In the genomic region with DNA sequence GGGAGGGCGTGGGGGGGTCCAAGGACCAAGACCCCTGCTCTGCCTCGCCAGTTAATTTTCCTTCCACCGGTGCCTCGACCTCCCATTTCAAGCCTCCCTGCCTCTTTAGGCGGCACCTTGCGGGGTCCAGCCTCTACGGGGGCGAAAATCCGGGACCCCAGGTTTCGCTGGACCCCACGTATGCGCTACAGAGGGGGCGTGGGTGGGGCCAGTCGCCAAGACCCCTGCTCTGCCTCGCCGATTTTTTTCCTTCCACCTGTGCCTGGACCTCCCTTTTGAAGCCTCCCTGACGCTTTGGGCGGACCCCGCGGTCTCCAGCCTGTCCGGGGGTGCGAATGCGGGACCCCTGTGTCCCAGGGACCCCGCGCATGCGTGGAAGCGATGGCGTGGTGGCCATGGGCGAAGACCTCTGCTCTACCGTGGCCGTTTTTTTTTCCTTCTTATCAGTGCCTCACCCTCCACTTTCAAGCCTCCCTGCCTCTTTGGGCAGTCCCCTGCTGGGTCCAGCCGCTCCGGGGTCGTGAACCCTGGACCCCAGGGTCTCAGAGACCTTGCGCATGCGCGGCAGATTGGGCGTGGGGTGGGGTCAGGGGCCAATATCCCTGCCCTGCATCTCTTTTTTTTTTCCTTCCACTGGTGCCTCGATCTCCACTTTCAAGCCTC, we compare ENCODE assay signal across 2 cellular contexts.
TF ChIP-seq lines count a peak whose summit lies in the region.

No MANE protein-coding gene starts in this region.

TF ChIP-seq in SK-N-SH, 30 proteins besides CTCF, POLR2A, EP300 and RAD21 (continued from another document):
- TF ChIP-seq IRF3 (IDR thresholded peaks at IDR 0.05; ENCODE audit: low read depth, low read length), result no peak

TF ChIP-seq in SK-N-SH treated with all-trans-retinoic acid at 6 μM for 48 hours, 23 proteins besides CTCF, POLR2A, EP300 and RAD21:
- TF ChIP-seq, protein P1, sequence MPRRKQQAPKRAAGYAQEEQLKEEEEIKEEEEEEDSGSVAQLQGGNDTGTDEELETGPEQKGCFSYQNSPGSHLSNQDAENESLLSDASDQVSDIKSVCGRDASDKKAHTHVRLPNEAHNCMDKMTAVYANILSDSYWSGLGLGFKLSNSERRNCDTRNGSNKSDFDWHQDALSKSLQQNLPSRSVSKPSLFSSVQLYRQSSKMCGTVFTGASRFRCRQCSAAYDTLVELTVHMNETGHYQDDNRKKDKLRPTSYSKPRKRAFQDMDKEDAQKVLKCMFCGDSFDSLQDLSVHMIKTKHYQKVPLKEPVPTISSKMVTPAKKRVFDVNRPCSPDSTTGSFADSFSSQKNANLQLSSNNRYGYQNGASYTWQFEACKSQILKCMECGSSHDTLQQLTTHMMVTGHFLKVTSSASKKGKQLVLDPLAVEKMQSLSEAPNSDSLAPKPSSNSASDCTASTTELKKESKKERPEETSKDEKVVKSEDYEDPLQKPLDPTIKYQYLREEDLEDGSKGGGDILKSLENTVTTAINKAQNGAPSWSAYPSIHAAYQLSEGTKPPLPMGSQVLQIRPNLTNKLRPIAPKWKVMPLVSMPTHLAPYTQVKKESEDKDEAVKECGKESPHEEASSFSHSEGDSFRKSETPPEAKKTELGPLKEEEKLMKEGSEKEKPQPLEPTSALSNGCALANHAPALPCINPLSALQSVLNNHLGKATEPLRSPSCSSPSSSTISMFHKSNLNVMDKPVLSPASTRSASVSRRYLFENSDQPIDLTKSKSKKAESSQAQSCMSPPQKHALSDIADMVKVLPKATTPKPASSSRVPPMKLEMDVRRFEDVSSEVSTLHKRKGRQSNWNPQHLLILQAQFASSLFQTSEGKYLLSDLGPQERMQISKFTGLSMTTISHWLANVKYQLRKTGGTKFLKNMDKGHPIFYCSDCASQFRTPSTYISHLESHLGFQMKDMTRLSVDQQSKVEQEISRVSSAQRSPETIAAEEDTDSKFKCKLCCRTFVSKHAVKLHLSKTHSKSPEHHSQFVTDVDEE (CRISPR knock-in tag; IDR thresholded peaks at IDR 0.05), result no peak
- TF ChIP-seq ZNF565 (CRISPR knock-in tag; conservative IDR thresholded peaks at IDR 0.05; ENCODE audit: low read depth) (no peak), CSRNP3 (CRISPR knock-in tag; IDR thresholded peaks at IDR 0.05) (no peak), GLIS3 (CRISPR knock-in tag; IDR thresholded peaks at IDR 0.05) (no peak), ZNF70 (CRISPR knock-in tag; IDR thresholded peaks at IDR 0.05) (no peak), CSDC2 (CRISPR knock-in tag; IDR thresholded peaks at IDR 0.05) (no peak), TOX (CRISPR knock-in tag; IDR thresholded peaks at IDR 0.05; ENCODE audit: borderline replicate concordance) (no peak), ZC3H10 (CRISPR knock-in tag; IDR thresholded peaks at IDR 0.05) (no peak), BACH2 (CRISPR knock-in tag; IDR thresholded peaks at IDR 0.05; ENCODE audit: borderline replicate concordance) (no peak), OSR1 (CRISPR knock-in tag; IDR thresholded peaks at IDR 0.05) (no peak), SNAI2 (CRISPR knock-in tag; IDR thresholded peaks at IDR 0.05) (no peak), ZFP3 (CRISPR knock-in tag; IDR thresholded peaks at IDR 0.05) (no peak), TCF4 (CRISPR knock-in tag; IDR thresholded peaks at IDR 0.05; ENCODE audit: borderline replicate concordance) (no peak), ZNF8 (CRISPR knock-in tag; IDR thresholded peaks at IDR 0.05) (no peak), ISL1 (CRISPR knock-in tag; IDR thresholded peaks at IDR 0.05) (no peak)
- TF ChIP-seq, protein P2, sequence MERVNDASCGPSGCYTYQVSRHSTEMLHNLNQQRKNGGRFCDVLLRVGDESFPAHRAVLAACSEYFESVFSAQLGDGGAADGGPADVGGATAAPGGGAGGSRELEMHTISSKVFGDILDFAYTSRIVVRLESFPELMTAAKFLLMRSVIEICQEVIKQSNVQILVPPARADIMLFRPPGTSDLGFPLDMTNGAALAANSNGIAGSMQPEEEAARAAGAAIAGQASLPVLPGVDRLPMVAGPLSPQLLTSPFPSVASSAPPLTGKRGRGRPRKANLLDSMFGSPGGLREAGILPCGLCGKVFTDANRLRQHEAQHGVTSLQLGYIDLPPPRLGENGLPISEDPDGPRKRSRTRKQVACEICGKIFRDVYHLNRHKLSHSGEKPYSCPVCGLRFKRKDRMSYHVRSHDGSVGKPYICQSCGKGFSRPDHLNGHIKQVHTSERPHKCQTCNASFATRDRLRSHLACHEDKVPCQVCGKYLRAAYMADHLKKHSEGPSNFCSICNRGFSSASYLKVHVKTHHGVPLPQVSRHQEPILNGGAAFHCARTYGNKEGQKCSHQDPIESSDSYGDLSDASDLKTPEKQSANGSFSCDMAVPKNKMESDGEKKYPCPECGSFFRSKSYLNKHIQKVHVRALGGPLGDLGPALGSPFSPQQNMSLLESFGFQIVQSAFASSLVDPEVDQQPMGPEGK (CRISPR knock-in tag; IDR thresholded peaks at IDR 0.05; ENCODE audit: borderline replicate concordance), result no peak
- TF ChIP-seq, protein P3, sequence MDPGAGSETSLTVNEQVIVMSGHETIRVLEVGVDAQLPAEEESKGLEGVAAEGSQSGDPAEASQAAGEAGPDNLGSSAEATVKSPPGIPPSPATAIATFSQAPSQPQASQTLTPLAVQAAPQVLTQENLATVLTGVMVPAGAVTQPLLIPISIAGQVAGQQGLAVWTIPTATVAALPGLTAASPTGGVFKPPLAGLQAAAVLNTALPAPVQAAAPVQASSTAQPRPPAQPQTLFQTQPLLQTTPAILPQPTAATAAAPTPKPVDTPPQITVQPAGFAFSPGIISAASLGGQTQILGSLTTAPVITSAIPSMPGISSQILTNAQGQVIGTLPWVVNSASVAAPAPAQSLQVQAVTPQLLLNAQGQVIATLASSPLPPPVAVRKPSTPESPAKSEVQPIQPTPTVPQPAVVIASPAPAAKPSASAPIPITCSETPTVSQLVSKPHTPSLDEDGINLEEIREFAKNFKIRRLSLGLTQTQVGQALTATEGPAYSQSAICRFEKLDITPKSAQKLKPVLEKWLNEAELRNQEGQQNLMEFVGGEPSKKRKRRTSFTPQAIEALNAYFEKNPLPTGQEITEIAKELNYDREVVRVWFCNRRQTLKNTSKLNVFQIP (CRISPR knock-in tag; IDR thresholded peaks at IDR 0.05; ENCODE audit: borderline replicate concordance, low read depth), result no peak
